In the genomic region with DNA sequence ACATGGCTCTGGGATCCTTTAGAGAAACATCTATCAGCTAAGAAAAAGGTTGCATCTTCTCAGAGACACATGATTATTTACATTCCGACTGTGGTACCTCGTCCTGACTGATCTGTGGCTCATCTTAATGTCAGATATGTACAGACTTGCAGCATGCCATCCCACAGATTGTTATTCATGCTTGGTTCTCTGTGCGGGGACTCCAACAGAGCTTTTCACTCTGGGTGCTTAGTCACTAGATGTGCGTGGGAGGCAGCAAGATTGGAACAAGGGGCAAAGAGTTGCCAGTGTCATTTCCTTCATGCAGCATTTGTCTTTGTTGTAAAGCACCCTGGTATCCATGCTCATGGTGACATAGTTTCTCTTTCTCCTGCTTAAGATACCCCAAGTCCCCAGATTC, we compare ENCODE assay signal across 10 cellular contexts.
DNase-seq lines count a peak whose midpoint lies in the region; TF ChIP-seq lines count a peak whose summit lies in the region.
"Had no signal": no experiment of that assay in that cellular context is flagged by ENCODE, and none has a peak within 500 bp of the region (broad histone marks: within the 10 kb centered on the region; RNA-seq: fewer than 3 reads in every experiment).

No MANE protein-coding gene starts in this region.

- no peak overlapping the region for H3K27ac ChIP-seq in ovary
- H3K27ac ChIP-seq in esophagus muscularis mucosa (replicated peaks in 1 of 4): no peak overlapping the region

- no peak overlapping the region for H3K4me3 ChIP-seq in ovary
- H3K4me3 ChIP-seq in esophagus muscularis mucosa: no peak overlapping the region

- no peak for TF ChIP-seq POLR2A in ovary (IDR thresholded peaks at IDR 0.05)
- TF ChIP-seq POLR2A in esophagus muscularis mucosa (IDR thresholded peaks at IDR 0.05; ENCODE audit: low read depth): no peak

- TF ChIP-seq EP300 in ovary (IDR thresholded peaks at IDR 0.05): no peak
- TF ChIP-seq EP300 in esophagus muscularis mucosa (IDR thresholded peaks at IDR 0.05): no peak

- 79 to 87% (median 81%) methylated on average over 4 of the region's 4 CpGs for WGBS in ovary, 3 donors
- 77% methylated on average over 4 of the region's 4 CpGs for WGBS in esophagus muscularis mucosa

- intact Hi-C loops in ovary (cut with DNase I) (no loop called here), esophagus muscularis mucosa (cut with DNase I) (no loop called here)

- H3K36me3 ChIP-seq in ovary (no peaks in the 10 kb centered on the region), esophagus muscularis mucosa (no peaks in the 10 kb centered on the region)

- TF ChIP-seq CTCF in ovary (IDR thresholded peaks at IDR 0.05): no peak
- no peak for TF ChIP-seq CTCF in esophagus muscularis mucosa (IDR thresholded peaks at IDR 0.05)

- H3K4me1 ChIP-seq in ovary (ENCODE audit: insufficient read depth) (peaks cover 3% of the 10 kb centered on the region), esophagus muscularis mucosa (peaks cover 0 to 5% (median 0%) of the 10 kb centered on the region in 4 donors)

- H3K9me3 ChIP-seq in ovary (no peaks in the 10 kb centered on the region), esophagus muscularis mucosa (no peaks in the 10 kb centered on the region)

- H3K27me3 ChIP-seq in ovary (no peaks in the 10 kb centered on the region), esophagus muscularis mucosa (no peaks in the 10 kb centered on the region)

- DNase-seq in AG08395 (ENCODE audit: low spot score): peak; percentile 39
- peak; percentile 71 for DNase-seq in LHCN-M2 (ENCODE audit: low read depth)
- DNase-seq in amniotic epithelial cell (ENCODE audit: low read depth): peak; percentile 77
- DNase-seq in putamen (ENCODE audit: low spot score): peak; percentile 52
- no peak for DNase-seq in ovary
- no peak for DNase-seq in NCI-H446 (lab: John Stamatoyannopoulos, UW)
- DNase-seq in esophagus muscularis mucosa (ENCODE audit: extremely low spot score): no peak
- DNase-seq in activated gamma-delta T cell treated with Interleukin-2 at 50 U/mL for 16 hours: no peak
- DNase-seq: DMS79 treated with DMSO at 0.1 percent for 48 hours, NCI-H524 had no signal

Comparison
In these comparisons a context has a peak if more than half of its experiments do, and no peak if none do; other contexts are left out.
1. DNase-seq: peak in AG08395 (single experiment), LHCN-M2 (single experiment), amniotic epithelial cell (single experiment) and putamen (single experiment); none in ovary (0 of 5), NCI-H446 (0 of 2), esophagus muscularis mucosa (single experiment) and activated gamma-delta T cell treated with Interleukin-2 at 50 U/mL for 16 hours (single experiment).